20 cellular contexts compared by ENCODE assay signal in the genomic region with DNA sequence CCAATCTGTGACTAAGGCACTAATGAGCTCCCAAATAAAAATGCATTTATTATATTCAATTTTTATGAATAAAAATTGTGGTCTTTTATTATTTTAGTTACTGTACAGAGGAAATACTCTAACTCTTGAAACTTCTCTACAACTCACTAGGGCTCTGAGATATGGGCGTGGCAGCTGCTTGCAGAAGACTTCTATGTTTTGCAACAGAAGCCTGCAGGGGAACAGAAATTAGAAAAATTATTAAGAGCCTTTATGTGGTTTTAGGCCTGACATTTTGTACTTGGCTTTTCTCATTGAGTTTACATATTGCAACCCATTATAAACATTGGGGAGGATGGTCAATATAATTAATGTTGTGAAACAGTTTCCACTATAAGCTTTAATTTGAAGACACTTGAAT.
"Had no signal": no experiment of that assay in that cellular context is flagged by ENCODE, and none has a peak within 500 bp of the region (broad histone marks: within the 10 kb centered on the region; RNA-seq: fewer than 3 reads in every experiment).

No MANE protein-coding gene starts in this region.

- H3K27ac ChIP-seq: ascending aorta, tibial artery had no signal

- H3K36me3 ChIP-seq: ascending aorta, tibial artery had no signal

- H3K9me3 ChIP-seq: ascending aorta, tibial artery had no signal

- ATAC-seq: activated naive CD8-positive, alpha-beta T cell treated with anti-CD3 and anti-CD28 coated beads, Interleukin-2, amount 50 U/mL, for 24 hours; activated T-cell treated with anti-CD3 and anti-CD28 coated beads, Interleukin-2, amount 50 U/mL, for 4 hours; esophagus mucosa; left lobe of liver; T-cell had no signal

- H3K4me3 ChIP-seq: ascending aorta, tibial artery had no signal

- DNase-seq: activated B cell treated with CpG ODN at 0.5 μM for 24 hours; activated CD4-positive, alpha-beta T cell treated with anti-CD3 and anti-CD28 coated beads, Interleukin-2, amount 10 ng/mL, durations not matched to agents 7 days and 5 days; activated CD8-positive, alpha-beta memory T cell treated with anti-CD3 and anti-CD28 coated beads, Interleukin-2, amount 50 U/mL, for 4 hours; activated effector memory CD4-positive, alpha-beta T cell treated with Interleukin-2 at 50 U/mL for 16 hours; activated naive CD4-positive, alpha-beta T cell treated with anti-CD3 and anti-CD28 coated beads, Interleukin-2, amount 10 ng/mL, durations not matched to agents 7 days and 5 days; activated naive CD8-positive, alpha-beta T cell treated with anti-CD3 and anti-CD28 coated beads, Interleukin-2, amount 50 U/mL, for 24 hours; activated T-cell treated with anti-CD3 and anti-CD28 coated beads, Interleukin-2, amount 50 U/mL, for 4 hours; cortex of kidney; hypothalamus; kidney; retina; stimulated activated CD4-positive, alpha-beta T cell treated with anti-CD3 and anti-CD28 coated beads, Interleukin-12 subunit alpha, Interleukin-12 subunit beta, amount 100 ng/mL, for 4 hours; stimulated activated CD4-positive, alpha-beta T cell treated with anti-CD3 and anti-CD28 coated beads, Interleukin-1b, Interleukin-23, amount 100 ng/mL, for 48 hours; stimulated activated CD8-positive, alpha-beta memory T cell treated with anti-CD3 and anti-CD28 coated beads, Interleukin-4, amount 100 ng/mL, for 48 hours; stimulated activated naive CD4-positive, alpha-beta T cell treated with Interleukin-2 at 50 U/mL for 16 hours; T-cell; tibial artery had no signal

- H3K27me3 ChIP-seq: ascending aorta, tibial artery had no signal
